8 cellular contexts compared by ENCODE assay signal in the genomic region with DNA sequence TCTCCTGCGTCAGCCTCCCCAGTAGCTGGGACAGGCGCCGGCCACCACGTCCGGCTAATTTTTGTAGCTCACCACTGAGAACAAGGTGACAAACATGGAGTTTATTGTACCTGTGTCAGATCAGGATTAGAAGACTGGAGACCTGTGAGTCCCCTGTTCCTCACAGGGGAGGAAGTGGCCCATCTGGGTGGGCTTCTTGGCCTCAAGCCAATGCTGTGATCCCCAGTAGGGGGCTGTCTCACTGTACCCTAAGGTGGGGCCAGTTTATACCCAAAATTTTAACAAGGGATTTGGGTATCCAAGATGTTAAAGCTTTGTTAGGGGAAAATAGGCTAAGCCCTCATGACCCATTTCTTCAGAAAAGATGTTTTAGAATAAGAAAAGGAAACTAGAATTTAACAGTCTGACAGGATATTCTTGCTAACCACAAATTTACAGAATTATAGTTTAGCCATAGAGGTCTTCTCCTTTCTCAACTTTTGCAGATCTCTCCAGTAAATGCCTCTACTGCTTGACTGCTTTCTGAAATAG. TPM values are rescaled to one million over a fixed set of nuclear protein-coding genes. Genes with fewer than 3 reads are reported as not detected.
A peak's percentile ranks its signal among the peaks of the same experiment; 100 is the strongest.
DNase-seq lines count a peak whose midpoint lies in the region; ATAC-seq and TF ChIP-seq lines count a peak whose summit lies in the region.

No MANE protein-coding gene starts in this region.

- H3K9me3 ChIP-seq in DND-41 (ENCODE audit: insufficient read depth, low read length, severe bottlenecking) (no peaks in the 10 kb centered on the region), HUES48 (ENCODE audit: control insufficient read depth, insufficient read depth, low read length) (no peaks in the 10 kb centered on the region), neutrophil (no peaks in the 10 kb centered on the region), PC-9 (ENCODE audit: insufficient read depth, low read depth) (no peaks in the 10 kb centered on the region)

- no peak for DNase-seq in DND-41
- no peak for DNase-seq in iPS-NIHi7 (ENCODE audit: extremely low spot score)
- DNase-seq in middle frontal gyrus (ENCODE audit: extremely low spot score, low spot score): no peak
- DNase-seq in SW480 (ENCODE audit: low spot score): no peak
- DNase-seq in PC-9: no peak

- POLR2A ChIA-PET in PC-9 (lab: Charles Lee; ENCODE audit: unreplicated experiment): no interaction called here

- peaks cover 32% of the 10 kb centered on the region for H3K4me1 Mint-ChIP-seq in brain

- peak overlapping the region; percentile 37 for H3K9ac ChIP-seq in DND-41 (ENCODE audit: low read depth, low read length)
- no peak overlapping the region for H3K9ac ChIP-seq in HUES48 (ENCODE audit: low read depth, low read length)

- peak overlapping the region in 4 of 5 experiments; percentile 20 to 88 (median 84) for H3K4me3 Mint-ChIP-seq in brain

- H3K9me2 ChIP-seq in PC-9 (ENCODE audit: insufficient read depth): no peaks in the 10 kb centered on the region

- ATAC-seq in DND-41 (ENCODE audit: insufficient read depth, low read depth): peak; percentile 67

- peaks cover 4% of the 10 kb centered on the region for H3K36me3 Mint-ChIP-seq in brain

- H3K27me3 Mint-ChIP-seq in brain: no peaks in the 10 kb centered on the region

- H3K9me3 Mint-ChIP-seq in brain: peaks cover 0 to 4% (median 0%) of the 10 kb centered on the region in 5 experiments

- H3K36me3 ChIP-seq in DND-41 (ENCODE audit: insufficient read depth, low read length) (no peaks in the 10 kb centered on the region), HUES48 (ENCODE audit: control insufficient read depth, insufficient read depth, low read length) (no peaks in the 10 kb centered on the region), neutrophil (no peaks in the 10 kb centered on the region), PC-9 (ENCODE audit: low read depth) (no peaks in the 10 kb centered on the region)

- H3K27ac ChIP-seq in DND-41 (ENCODE audit: low read length): peak overlapping the region; percentile 76
- H3K27ac ChIP-seq in HUES48 (ENCODE audit: low read depth, low read length): peak overlapping the region; percentile 57
- peak overlapping the region; percentile 57 for H3K27ac ChIP-seq in neutrophil
- no peak overlapping the region for H3K27ac ChIP-seq in PC-9

- TF ChIP-seq CTCF in DND-41 (IDR thresholded peaks at IDR 0.05; ENCODE audit: borderline replicate concordance, extremely low read depth, low read length, poor library complexity, severe bottlenecking): peak; percentile 29
- TF ChIP-seq CTCF in brain (conservative IDR thresholded peaks at IDR 0.05): no peak
- TF ChIP-seq CTCF in neutrophil (IDR thresholded peaks at IDR 0.05): no peak
- TF ChIP-seq CTCF in PC-9 (conservative IDR thresholded peaks at IDR 0.05): no peak

- no peaks in the 10 kb centered on the region for H3K27me3 ChIP-seq in DND-41 (ENCODE audit: insufficient read depth, low read length, poor library complexity)
- no peaks in the 10 kb centered on the region for H3K27me3 ChIP-seq in HUES48 (ENCODE audit: control insufficient read depth, insufficient read depth, low read length)
- no peaks in the 10 kb centered on the region for H3K27me3 ChIP-seq in neutrophil
- no peaks in the 10 kb centered on the region for H3K27me3 ChIP-seq in PC-9 (ENCODE audit: insufficient read depth, low read depth)

- intact Hi-C loops in PC-9 (cut with micrococcal nuclease; ENCODE audit: unreplicated experiment): no loop called here

- no peaks in the 10 kb centered on the region for H4K20me1 ChIP-seq in DND-41 (ENCODE audit: insufficient read depth, low read length)
- no peaks in the 10 kb centered on the region for H4K20me1 ChIP-seq in PC-9 (ENCODE audit: insufficient read depth)

- H3K4me3 ChIP-seq in DND-41 (ENCODE audit: low read depth in 1 of 2, low read length in 2 of 2) (no peak overlapping the region; a peak in 1 of 4 replicates), HUES48 (ENCODE audit: low read depth, low read length) (no peak overlapping the region), neutrophil (ENCODE audit: low read depth in 1 of 2, low read length in 1 of 2) (no peak overlapping the region), PC-9 (no peak overlapping the region)

- no TSS peak for BruUV-seq in PC-9 (replicated peaks; lab: Mats Ljungman, UMichigan)

- peaks cover 8% of the 10 kb centered on the region; the same call in 1 of the 2 replicates for H3F3A ChIP-seq in PC-9 (ENCODE audit: insufficient read depth, low read depth)

- H3K27ac Mint-ChIP-seq in brain: peak overlapping the region in 4 of 5 experiments; percentile 21 to 99 (median 96)

- H3K4me1 ChIP-seq in DND-41 (ENCODE audit: insufficient read depth, low read length) (peaks cover 20% of the 10 kb centered on the region), HUES48 (ENCODE audit: control insufficient read depth, insufficient read depth, low read length) (peaks cover 21% of the 10 kb centered on the region), neutrophil (ENCODE audit: control insufficient read depth in 1 of 2, insufficient read depth in 1 of 2, low read depth in 1 of 2, low read length in 1 of 2) (peaks cover 32 to 33% of the 10 kb centered on the region in 2 experiments), PC-9 (replicated peaks; ENCODE audit: insufficient read depth) (peaks cover 9% of the 10 kb centered on the region)

- peak overlapping the region; percentile 27; the same call in 1 of the 2 replicates for H3K4me2 ChIP-seq in DND-41 (ENCODE audit: insufficient read depth, low read length)
- no peak overlapping the region for H3K4me2 ChIP-seq in PC-9

- H2AFZ ChIP-seq in DND-41 (ENCODE audit: low read depth, low read length) (peak overlapping the region; percentile 66), PC-9 (no peak overlapping the region)

- CTCF ChIA-PET in PC-9 (lab: Charles Lee): no interaction called here

- no peaks in the 10 kb centered on the region for H3K79me2 ChIP-seq in DND-41 (ENCODE audit: insufficient read depth, low read length)
- H3K79me2 ChIP-seq in PC-9 (ENCODE audit: low read depth): no peaks in the 10 kb centered on the region

RNA-seq across cellular contexts. Expression of a gene that starts 16.3 kb away (rescaled TPM):
- 363 TPM for polyA plus RNA-seq in brain (ENCODE audit: insufficient read depth, low read depth, low replicate concordance)
- 148 and 227 TPM in 2 replicates for total RNA-seq in PC-9 (2021)
